ENCODE assay signal across 10 cellular contexts in the genomic region with DNA sequence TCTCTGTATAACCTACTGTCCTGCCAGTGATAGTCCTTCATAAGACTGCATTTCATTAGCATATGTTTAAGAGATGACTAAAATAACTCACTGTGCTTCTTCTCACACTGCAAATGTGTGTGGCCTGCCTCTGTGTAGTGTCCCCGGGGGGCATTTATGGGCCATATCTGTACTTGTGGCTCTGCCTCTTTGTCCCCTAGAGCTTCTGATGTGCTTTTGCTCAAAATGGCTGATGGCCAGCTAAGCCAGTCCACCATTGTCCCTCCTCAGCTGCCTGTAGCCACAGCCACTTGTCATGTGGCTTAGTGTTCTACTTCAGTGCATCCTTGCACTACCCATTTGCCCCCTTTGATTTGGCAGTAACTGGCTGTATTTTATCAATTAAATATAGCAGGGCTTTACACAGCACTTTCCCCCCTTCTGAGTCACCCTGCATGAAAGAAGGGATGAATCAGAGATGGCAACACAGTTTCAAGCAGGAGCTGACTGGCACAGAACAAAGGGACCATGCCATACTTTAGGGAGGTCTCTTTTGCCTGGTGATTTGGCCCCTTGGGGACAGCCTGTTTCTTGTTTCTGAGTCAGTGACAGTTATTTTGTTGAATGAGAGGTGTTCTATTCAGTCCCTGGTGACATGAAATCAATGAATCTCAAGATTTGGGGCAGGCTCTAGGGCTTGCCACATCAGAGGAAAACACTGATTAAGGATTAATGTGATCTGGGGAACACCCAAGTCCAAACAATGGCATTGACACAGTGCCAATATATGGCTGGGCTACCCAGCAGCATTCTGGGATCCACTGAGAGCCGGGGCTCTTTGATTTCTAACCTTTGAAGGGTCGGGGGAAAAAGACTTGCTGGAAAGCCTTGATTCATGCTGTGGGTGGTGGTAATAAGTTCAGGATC.
A peak's percentile ranks its signal among the peaks of the same experiment; 100 is the strongest.
DNase-seq lines count a peak whose midpoint lies in the region; ATAC-seq and TF ChIP-seq lines count a peak whose summit lies in the region.
"Had no signal": no experiment of that assay in that cellular context is flagged by ENCODE, and none has a peak within 500 bp of the region (broad histone marks: within the 10 kb centered on the region; RNA-seq: fewer than 3 reads in every experiment).

No MANE protein-coding gene starts in this region.

- H3K36me3 ChIP-seq in MG63: no peaks in the 10 kb centered on the region

- no peaks in the 10 kb centered on the region for H3K27me3 Mint-ChIP-seq in neural crest cell (ENCODE audit: low read depth)

- H3K9me3 ChIP-seq in MG63: no peaks in the 10 kb centered on the region

- H3K4me3 ChIP-seq in MG63: no peak overlapping the region

- peaks cover 3% of the 10 kb centered on the region for H3K9me3 Mint-ChIP-seq in neural crest cell
- H3K9me3 Mint-ChIP-seq: activated CD4-positive, alpha-beta T cell treated with anti-CD3 and anti-CD28 coated beads, Interleukin-2, amount 10 ng/mL, durations not matched to agents 7 days and 5 days had no signal

- H3K27ac Mint-ChIP-seq in neural crest cell (ENCODE audit: unreplicated experiment): peak overlapping the region; percentile 86
- H3K27ac Mint-ChIP-seq: activated CD4-positive, alpha-beta T cell treated with anti-CD3 and anti-CD28 coated beads, Interleukin-2, amount 10 ng/mL, durations not matched to agents 7 days and 5 days had no signal

- no peak for TF ChIP-seq CTCF in neural crest cell (conservative IDR thresholded peaks at IDR 0.05)

- H3K27me3 ChIP-seq in MG63: no peaks in the 10 kb centered on the region

- H3K4me3 Mint-ChIP-seq in neural crest cell: no peak overlapping the region
- H3K4me3 Mint-ChIP-seq: activated CD4-positive, alpha-beta T cell treated with anti-CD3 and anti-CD28 coated beads, Interleukin-2, amount 10 ng/mL, durations not matched to agents 7 days and 5 days had no signal

- no peak for ATAC-seq in GM19455 (IDR thresholded peaks at IDR 0.05; ENCODE audit: unreplicated experiment)
- ATAC-seq in GM19351 (IDR thresholded peaks at IDR 0.05; ENCODE audit: unreplicated experiment): no peak

- peaks cover 44% of the 10 kb centered on the region for H3K4me1 Mint-ChIP-seq in neural crest cell

- H3K36me3 Mint-ChIP-seq in neural crest cell (ENCODE audit: low read depth): no peaks in the 10 kb centered on the region

- DNase-seq in DMS79 (lab: John Stamatoyannopoulos, UW) (peak; percentile 23), MG63 (peak; percentile 37), astrocyte of the hippocampus (ENCODE audit: low read depth, low spot score) (peak; percentile 87), neural crest cell (ENCODE audit: low read depth, low spot score) (no peak), NCI-H1048 (lab: John Stamatoyannopoulos, UW) (no peak), NCI-H2081 treated with DMSO at 0.1 percent for 48 hours (lab: John Stamatoyannopoulos, UW) (no peak)
- DNase-seq: activated CD4-positive, alpha-beta T cell treated with anti-CD3 and anti-CD28 coated beads, Interleukin-2, amount 10 ng/mL, durations not matched to agents 7 days and 5 days; stimulated activated naive CD4-positive, alpha-beta T cell had no signal

Comparison
In these comparisons a context has a peak if more than half of its experiments do, and no peak if none do; other contexts are left out.
1. DNase-seq: peak in DMS79 (single experiment), MG63 (single experiment) and astrocyte of the hippocampus (single experiment); none in neural crest cell (single experiment), NCI-H1048 (single experiment) and NCI-H2081 treated with DMSO at 0.1 percent for 48 hours (single experiment).